ENCODE assay signal across 22 cellular contexts in genomic region chr15:45980376-45980775, GRCh38.
"Had no signal": no experiment of that assay in that cellular context is flagged by ENCODE, and none has a peak within 500 bp of the region (broad histone marks: within the 10 kb centered on the region; RNA-seq: fewer than 3 reads in every experiment).

No MANE protein-coding gene starts in this region.

- H3K4me3 Mint-ChIP-seq: IgD-negative memory B cell had no signal

- H3K4me1 Mint-ChIP-seq: IgD-negative memory B cell had no signal

- H3K9ac ChIP-seq: KMS-11, SK-N-SH had no signal

- ATAC-seq: K562 had no signal

- H3K4me3 ChIP-seq: K562 had no signal

- H3K27me3 Mint-ChIP-seq: IgD-negative memory B cell had no signal

- H3K4me2 ChIP-seq: KMS-11, SK-N-SH had no signal

- H3K27ac Mint-ChIP-seq: IgD-negative memory B cell had no signal

- H3K27ac ChIP-seq: HL-60, KMS-11 had no signal

- H3K36me3 Mint-ChIP-seq: IgD-negative memory B cell had no signal

- H3K9me2 ChIP-seq: SK-N-SH had no signal

- DNase-seq: Kasumi-1, MM.1S, NCI-H1092 treated with DMSO at 0.1 percent for 48 hours, NCI-H1436, NCI-H187, NCI-H2029, NCI-H2081 treated with DMSO at 0.1 percent for 48 hours, NCI-H2171, NCI-H226, NCI-H446, NCI-H510A, NCI-H524 treated with DMSO at 0.1 percent for 48 hours, NCI-H69, NCI-H774, RPMI8226, SHP77, SK-N-SH, SW 1271 had no signal
